ENCODE assay signal across 19 cellular contexts in the genomic region with DNA sequence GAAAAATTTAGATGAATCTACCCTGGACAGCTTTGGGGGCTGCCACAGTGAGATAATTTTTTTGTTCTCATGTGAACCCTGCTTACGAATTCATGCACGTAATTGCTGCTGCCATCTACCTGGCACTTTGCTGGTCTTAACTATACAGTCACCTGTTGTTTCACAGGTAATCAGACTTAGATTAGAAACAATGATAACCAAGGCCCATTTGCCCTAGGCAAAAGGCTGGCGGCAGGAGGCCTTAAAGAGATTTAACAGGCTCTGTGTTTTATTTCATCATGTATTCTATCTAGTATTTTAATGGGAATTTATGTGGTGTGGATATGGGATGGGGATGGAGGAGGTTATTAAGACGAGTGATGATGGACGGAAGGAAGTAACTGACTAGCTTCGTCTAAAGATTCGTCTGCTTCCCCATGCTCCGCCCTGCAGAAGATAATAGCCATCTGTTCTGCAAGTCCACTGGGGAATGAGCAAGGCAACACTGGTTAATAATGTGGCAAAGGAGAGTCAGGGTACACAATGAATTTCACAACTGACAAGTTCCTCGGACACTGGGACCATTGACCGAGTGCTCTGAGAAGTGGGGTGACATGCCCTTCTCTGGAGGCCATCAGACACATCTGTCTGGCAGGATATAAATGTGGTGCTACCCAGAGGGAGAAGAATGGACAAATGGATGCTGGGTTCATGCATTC.
DNase-seq lines count a peak whose midpoint lies in the region; ATAC-seq, FAIRE-seq and TF ChIP-seq lines count a peak whose summit lies in the region.
"Had no signal": no experiment of that assay in that cellular context is flagged by ENCODE, and none has a peak within 500 bp of the region (broad histone marks: within the 10 kb centered on the region; RNA-seq: fewer than 3 reads in every experiment).

No MANE protein-coding gene starts in this region.

- peaks cover 23% of the 10 kb centered on the region for H3K4me1 Mint-ChIP-seq in glutamatergic neuron (ENCODE audit: low read depth, unreplicated experiment)
- H3K4me1 Mint-ChIP-seq: B cell had no signal

- no peak overlapping the region for H2AK5ac ChIP-seq in trophoblast cell (ENCODE audit: low read length)

- H2BK5ac ChIP-seq in trophoblast cell (ENCODE audit: low read depth, low read length, poor library complexity): no peak overlapping the region

- H3K4me1 ChIP-seq in trophoblast cell (ENCODE audit: control insufficient read depth in 1 of 2, insufficient read depth in 2 of 2, low read length in 2 of 2) (peaks cover 0 to 8% of the 10 kb centered on the region in 2 experiments), HepG2 (ENCODE audit: insufficient read depth, low read length) (no peaks in the 10 kb centered on the region)

- no peak overlapping the region for H2AFZ ChIP-seq in trophoblast cell (ENCODE audit: insufficient read depth, low read length, poor library complexity)
- no peak overlapping the region for H2AFZ ChIP-seq in HepG2 (ENCODE audit: low read length)

- no peak overlapping the region for H3K23ac ChIP-seq in trophoblast cell (ENCODE audit: low read length)

- ATAC-seq in GM21737 (IDR thresholded peaks at IDR 0.05; ENCODE audit: unreplicated experiment) (no peak), HepG2 (no peak)

- H3K4me3 Mint-ChIP-seq in glutamatergic neuron (ENCODE audit: unreplicated experiment): peak overlapping the region; percentile 60
- H3K4me3 Mint-ChIP-seq: B cell; CD4-positive, alpha-beta T cell; HFFc6 had no signal

- H3K18ac ChIP-seq in trophoblast cell (ENCODE audit: low read length): no peak overlapping the region

- 100% methylated on average over 2 of the region's 10 CpGs for WGBS in trophoblast cell (ENCODE audit: extremely low coverage, insufficient coverage, insufficient read length)
- 28% methylated on average over 10 of the region's 10 CpGs for WGBS in HepG2 (ENCODE audit: low lambda C conversion rate)

- H2BK12ac ChIP-seq in trophoblast cell (ENCODE audit: low read length): no peak overlapping the region

- H3K9ac ChIP-seq in trophoblast cell (ENCODE audit: low read length) (no peak overlapping the region), HepG2 (ENCODE audit: insufficient read depth, low read depth, low read length) (no peak overlapping the region)
- H3K9ac ChIP-seq: KMS-11 had no signal

- TF ChIP-seq RAD21 in HepG2 (CRISPR knock-in tag; IDR thresholded peaks at IDR 0.05): no peak

- H3K36me3 ChIP-seq in trophoblast cell (ENCODE audit: control insufficient read depth in 1 of 2, insufficient read depth in 2 of 2, low read length in 2 of 2) (no peaks in the 10 kb centered on the region), HepG2 (replicated peaks in 1 of 2; ENCODE audit: control insufficient read depth in 1 of 2, insufficient read depth in 2 of 2, low read length in 2 of 2) (no peaks in the 10 kb centered on the region)
- H3K36me3 ChIP-seq: MG63 had no signal

- in situ Hi-C loops in HepG2 (cut with HindIII; ENCODE audit: extremely low pct_ligation_motif_present, low pct_unique_long_range_greater_than_20kb): no loop called here

- TF ChIP-seq POLR2A in HepG2 (IDR thresholded peaks at IDR 0.05; ENCODE audit: insufficient read depth in 1 of 2, low read depth in 2 of 2, low read length in 2 of 2): no peak

- H3K9me3 ChIP-seq in trophoblast cell (ENCODE audit: insufficient read depth, low read depth, low read length) (no peaks in the 10 kb centered on the region), HepG2 (ENCODE audit: low read length) (no peaks in the 10 kb centered on the region)
- H3K9me3 ChIP-seq: MG63 had no signal

- H3K79me2 ChIP-seq in trophoblast cell (ENCODE audit: control insufficient read depth, insufficient read depth, low read length, poor library complexity) (no peaks in the 10 kb centered on the region), HepG2 (ENCODE audit: insufficient read depth, low read length) (no peaks in the 10 kb centered on the region)

- peaks cover 4% of the 10 kb centered on the region for H3K27me3 Mint-ChIP-seq in glutamatergic neuron (ENCODE audit: unreplicated experiment)

- H3K4ac ChIP-seq in trophoblast cell (ENCODE audit: low read depth, low read length): no peak overlapping the region

- BruUV-seq in HepG2 (replicated peaks; lab: Mats Ljungman, UMichigan): no TSS peak

- TF ChIP-seq CTCF in glutamatergic neuron (IDR thresholded peaks at IDR 0.05; ENCODE audit: partially characterized antibody, unreplicated experiment): no peak
- no peak for TF ChIP-seq CTCF in HepG2 (CRISPR knock-in tag; IDR thresholded peaks at IDR 0.05)

- no peaks in the 10 kb centered on the region for H3K79me1 ChIP-seq in trophoblast cell (ENCODE audit: low read length)

- peak overlapping the region; percentile 94 for H3K27ac Mint-ChIP-seq in glutamatergic neuron (ENCODE audit: unreplicated experiment)
- H3K27ac Mint-ChIP-seq: B cell; CD4-positive, alpha-beta T cell; HFFc6 had no signal

- POLR2A ChIA-PET in HepG2 (lab: Yijun Ruan, JAX): no interaction called here

- no peak overlapping the region for H2BK120ac ChIP-seq in trophoblast cell (ENCODE audit: insufficient read depth, low read length, poor library complexity)

- TF ChIP-seq EP300 in HepG2 (IDR thresholded peaks at IDR 0.05; ENCODE audit: low read depth in 2 of 2, low read length in 2 of 2) (no peak), HepG2 (CRISPR knock-in tag; IDR thresholded peaks at IDR 0.05; ENCODE audit: borderline replicate concordance) (no peak)

- H3K27me3 ChIP-seq in trophoblast cell (ENCODE audit: insufficient read depth, low read length): no peaks in the 10 kb centered on the region
- peaks cover 2 to 14% of the 10 kb centered on the region in 2 experiments; a peak in 3 of 5 replicates for H3K27me3 ChIP-seq in HepG2 (ENCODE audit: control insufficient read depth in 1 of 2, insufficient read depth in 2 of 2, low read length in 2 of 2)
- H3K27me3 ChIP-seq: MG63 had no signal

- H4K8ac ChIP-seq in trophoblast cell (ENCODE audit: low read depth, low read length): no peak overlapping the region

- no peak overlapping the region for H4K12ac ChIP-seq in trophoblast cell (ENCODE audit: low read depth, low read length)

- FAIRE-seq in HepG2 (lab: Jason Lieb, UNC): no peak
- FAIRE-seq: D721Med had no signal

- no peaks in the 10 kb centered on the region for H3K36me3 Mint-ChIP-seq in glutamatergic neuron (ENCODE audit: unreplicated experiment)

- DNase-seq in Ammon's horn (ENCODE audit: low spot score): peak; percentile 20
- peak; percentile 76 for DNase-seq in NCI-H146 (lab: John Stamatoyannopoulos, UW)
- no peak for DNase-seq in glutamatergic neuron
- DNase-seq in trophoblast cell: peak; percentile 73 to 86
- no peak for DNase-seq in HepG2 (ENCODE audit: low spot score)
- DNase-seq in NCI-H128 (lab: John Stamatoyannopoulos, UW; ENCODE audit: unreplicated experiment): no peak
- DNase-seq: CD4-positive, alpha-beta T cell; HFFc6; MG63; NCI-H1092 treated with DMSO at 0.1 percent for 48 hours; NCI-H187 treated with DMSO at 0.1 percent for 48 hours; NCI-H510A; NK-92 treated with Interleukin-12 subunit alpha and Interleukin-12 subunit beta, amount 100 ng/mL, for 24 hours had no signal

- CTCF ChIA-PET in HepG2 (lab: Yijun Ruan, JAX; ENCODE audit: low intra/inter-chr PET ratio, low total read pairs): no interaction called here

- H3K14ac ChIP-seq in trophoblast cell (ENCODE audit: low read length): no peak overlapping the region

- H4K91ac ChIP-seq in trophoblast cell (ENCODE audit: low read depth, low read length): no peak overlapping the region

- no peak overlapping the region for H3K4me3 ChIP-seq in trophoblast cell (ENCODE audit: low read depth, low read length)
- no peak overlapping the region for H3K4me3 ChIP-seq in HepG2 (replicated peaks in 1 of 3; ENCODE audit: insufficient read depth in 1 of 3, low read depth in 2 of 3, low read length in 3 of 3)
- H3K4me3 ChIP-seq: MG63, SK-N-MC had no signal

- intact Hi-C loops in HepG2 (cut with micrococcal nuclease; ENCODE audit: unreplicated experiment): no loop called here

- H3K9me3 Mint-ChIP-seq in glutamatergic neuron (ENCODE audit: unreplicated experiment): peaks cover 4% of the 10 kb centered on the region
- H3K9me3 Mint-ChIP-seq: CD4-positive, alpha-beta T cell; HFFc6 had no signal

- H3K27ac ChIP-seq in trophoblast cell (ENCODE audit: low read depth, low read length) (no peak overlapping the region), HepG2 (ENCODE audit: extremely low read length, insufficient read depth, low read length) (no peak overlapping the region)
- H3K27ac ChIP-seq: KMS-11, RWPE1, SK-N-MC had no signal

- H3K4me2 ChIP-seq in trophoblast cell (ENCODE audit: low read length) (peak overlapping the region; percentile 6), HepG2 (ENCODE audit: low read depth, low read length) (no peak overlapping the region)
- H3K4me2 ChIP-seq: KMS-11 had no signal

- H4K20me1 ChIP-seq in HepG2 (ENCODE audit: insufficient read depth, low read length): no peaks in the 10 kb centered on the region

TF ChIP-seq in HepG2, 621 proteins besides CTCF, POLR2A, EP300 and RAD21 (continues in another document):
- TF ChIP-seq, protein P1, sequence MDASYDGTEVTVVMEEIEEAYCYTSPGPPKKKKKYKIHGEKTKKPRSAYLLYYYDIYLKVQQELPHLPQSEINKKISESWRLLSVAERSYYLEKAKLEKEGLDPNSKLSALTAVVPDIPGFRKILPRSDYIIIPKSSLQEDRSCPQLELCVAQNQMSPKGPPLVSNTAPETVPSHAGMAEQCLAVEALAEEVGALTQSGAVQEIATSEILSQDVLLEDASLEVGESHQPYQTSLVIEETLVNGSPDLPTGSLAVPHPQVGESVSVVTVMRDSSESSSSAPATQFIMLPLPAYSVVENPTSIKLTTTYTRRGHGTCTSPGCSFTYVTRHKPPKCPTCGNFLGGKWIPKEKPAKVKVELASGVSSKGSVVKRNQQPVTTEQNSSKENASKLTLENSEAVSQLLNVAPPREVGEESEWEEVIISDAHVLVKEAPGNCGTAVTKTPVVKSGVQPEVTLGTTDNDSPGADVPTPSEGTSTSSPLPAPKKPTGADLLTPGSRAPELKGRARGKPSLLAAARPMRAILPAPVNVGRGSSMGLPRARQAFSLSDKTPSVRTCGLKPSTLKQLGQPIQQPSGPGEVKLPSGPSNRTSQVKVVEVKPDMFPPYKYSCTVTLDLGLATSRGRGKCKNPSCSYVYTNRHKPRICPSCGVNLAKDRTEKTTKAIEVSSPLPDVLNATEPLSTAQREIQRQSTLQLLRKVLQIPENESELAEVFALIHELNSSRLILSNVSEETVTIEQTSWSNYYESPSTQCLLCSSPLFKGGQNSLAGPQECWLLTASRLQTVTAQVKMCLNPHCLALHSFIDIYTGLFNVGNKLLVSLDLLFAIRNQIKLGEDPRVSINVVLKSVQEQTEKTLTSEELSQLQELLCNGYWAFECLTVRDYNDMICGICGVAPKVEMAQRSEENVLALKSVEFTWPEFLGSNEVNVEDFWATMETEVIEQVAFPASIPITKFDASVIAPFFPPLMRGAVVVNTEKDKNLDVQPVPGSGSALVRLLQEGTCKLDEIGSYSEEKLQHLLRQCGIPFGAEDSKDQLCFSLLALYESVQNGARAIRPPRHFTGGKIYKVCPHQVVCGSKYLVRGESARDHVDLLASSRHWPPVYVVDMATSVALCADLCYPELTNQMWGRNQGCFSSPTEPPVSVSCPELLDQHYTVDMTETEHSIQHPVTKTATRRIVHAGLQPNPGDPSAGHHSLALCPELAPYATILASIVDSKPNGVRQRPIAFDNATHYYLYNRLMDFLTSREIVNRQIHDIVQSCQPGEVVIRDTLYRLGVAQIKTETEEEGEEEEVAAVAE (CRISPR knock-in tag; IDR thresholded peaks at IDR 0.05; ENCODE audit: borderline replicate concordance): no peak

Comparison
In these comparisons a context has a peak if more than half of its experiments do, and no peak if none do; other contexts are left out.
1. DNase-seq: peak in Ammon's horn (single experiment), NCI-H146 (single experiment) and trophoblast cell (2 of 2); none in glutamatergic neuron (single experiment), HepG2 (single experiment) and NCI-H128 (single experiment).